Comparison of ENCODE assay signal across 8 cellular contexts in the genomic region with DNA sequence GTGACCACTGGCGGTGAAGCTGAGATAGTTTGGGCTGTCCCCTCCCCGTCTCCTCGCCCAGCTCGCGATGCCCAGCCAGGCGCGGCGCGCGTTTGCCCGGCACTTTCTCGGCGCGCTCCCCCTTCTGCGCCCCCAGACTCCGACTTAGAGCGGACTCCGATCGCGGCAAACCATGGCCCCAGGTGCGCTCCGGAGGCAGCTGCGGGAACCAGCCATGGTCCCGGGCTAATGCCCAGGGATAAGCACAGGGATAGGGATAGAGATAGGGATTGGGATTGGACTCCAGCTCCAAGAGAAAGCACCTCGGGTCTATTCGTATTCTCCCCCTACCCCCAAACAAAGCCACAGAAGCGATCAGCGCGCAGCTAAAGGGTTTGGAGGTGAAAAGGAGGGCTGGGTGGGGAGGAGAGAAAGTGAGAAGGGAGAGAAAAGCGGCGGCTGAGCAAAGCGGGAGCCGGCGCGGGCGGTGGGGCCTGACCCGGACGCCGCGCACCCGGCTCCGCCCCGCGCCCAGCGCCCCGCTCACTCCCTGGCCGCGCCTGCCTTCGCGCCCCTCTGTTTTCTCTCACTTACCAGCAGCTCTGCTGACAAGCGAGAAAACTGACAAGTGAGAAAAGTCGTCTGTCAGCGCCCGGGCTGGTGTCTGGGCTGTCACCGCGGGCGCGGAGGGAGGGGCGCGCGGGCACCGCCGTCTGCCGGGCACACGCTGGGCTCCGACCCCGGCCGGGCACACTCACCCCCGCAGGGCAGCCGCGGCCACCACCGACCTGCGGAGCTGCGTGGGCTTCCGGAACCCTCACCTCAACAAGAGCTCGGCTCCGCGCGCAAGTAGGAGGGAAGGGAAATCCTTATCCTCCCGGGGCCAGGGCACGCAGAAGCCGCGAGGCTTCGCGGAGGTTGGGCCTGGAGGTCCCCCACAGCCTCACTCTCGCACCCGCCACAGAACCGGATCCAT. TPM values are rescaled to one million over a fixed set of nuclear protein-coding genes. Genes with fewer than 3 reads are reported as not detected.
DNase-seq lines count a peak whose midpoint lies in the region; ATAC-seq and TF ChIP-seq lines count a peak whose summit lies in the region.

A gene (minus strand): TSS at position 2 of the 955 bp plus-strand sequence.

- in situ Hi-C loops in GM13977 (cut with MboI; ENCODE audit: low pct_unique_long_range_greater_than_20kb, low sequenced_read_pairs, unreplicated experiment) (no loop called here), astrocyte of the spinal cord (cut with HindIII; ENCODE audit: low sequenced_read_pairs) (no loop called here), gastrocnemius medialis (cut with MboI; ENCODE audit: low sequenced_read_pairs in 4 of 4) (no loop called here)

- TF ChIP-seq CTCF in GM13977 (IDR thresholded peaks at IDR 0.05; ENCODE audit: extremely low read depth, insufficient read depth, missing control alignments) (no peak), astrocyte of the spinal cord (IDR thresholded peaks at IDR 0.05; ENCODE audit: low read depth, low read length) (no peak), gastrocnemius medialis (IDR thresholded peaks at IDR 0.05 in 4 of 5, conservative IDR thresholded peaks at IDR 0.05 in 1 of 5) (no peak)

- ATAC-seq in gastrocnemius medialis: no peak
- ATAC-seq in HG02884 (IDR thresholded peaks at IDR 0.05; ENCODE audit: unreplicated experiment): no peak
- ATAC-seq in HG03196 (IDR thresholded peaks at IDR 0.05; ENCODE audit: unreplicated experiment): no peak

- H3K36me3 ChIP-seq in iPS-18a (ENCODE audit: control insufficient read depth, low read depth, low read length) (no peaks in the 10 kb centered on the region), gastrocnemius medialis (no peaks in the 10 kb centered on the region)

- peak within 1 kb of the TSS; percentile 73 for H3K4me3 ChIP-seq in astrocyte of the spinal cord (ENCODE audit: low read depth, low read length)
- peak within 1 kb of the TSS; percentile 84 for H3K4me3 ChIP-seq in iPS-18a (ENCODE audit: low read length)
- peak within 1 kb of the TSS; percentile 21 to 45 (median 35) for H3K4me3 ChIP-seq in gastrocnemius medialis

- H3K9ac ChIP-seq in iPS-18a (ENCODE audit: low read length): no peak within 1 kb of the TSS

- H3K4me1 ChIP-seq in iPS-18a (ENCODE audit: control insufficient read depth, low read depth, low read length) (no peaks in the 10 kb centered on the region), gastrocnemius medialis (no peaks in the 10 kb centered on the region)

- intact Hi-C loops in gastrocnemius medialis (cut with DNase I; ENCODE audit: low total_unique reads): loop anchor here (10.0 kb wide), 1 partner anchor 186 kb away; no protein-coding TSS in a partner anchor

- H3K27ac ChIP-seq in iPS-18a (ENCODE audit: low read length): no peak within 1 kb of the TSS
- H3K27ac ChIP-seq in gastrocnemius medialis: peak within 1 kb of the TSS in 1 of 4 donors; percentile 40

- peak; percentile 29 for DNase-seq in GM13977 (ENCODE audit: low spot score)
- DNase-seq in astrocyte of the spinal cord (ENCODE audit: low read depth, low spot score): peak; percentile 40
- no peak for DNase-seq in gastrocnemius medialis
- DNase-seq in NOMO-1 treated with dmso at 0.1 percent for 144 hours (lab: John Stamatoyannopoulos, UW; ENCODE audit: unreplicated experiment): no peak
- no peak for DNase-seq in activated CD4-positive, alpha-beta T cell treated with anti-CD3 and anti-CD28 coated beads for 4 hours

- TF ChIP-seq POLR2A in gastrocnemius medialis (IDR thresholded peaks at IDR 0.05): no peak

- no peaks in the 10 kb centered on the region for H3K9me3 ChIP-seq in iPS-18a (ENCODE audit: control insufficient read depth, low read depth, low read length)
- H3K9me3 ChIP-seq in gastrocnemius medialis: no peaks in the 10 kb centered on the region

- H3K27me3 ChIP-seq in iPS-18a (ENCODE audit: control insufficient read depth, insufficient read depth, low read length) (peaks cover 77% of the 10 kb centered on the region), gastrocnemius medialis (peaks cover 9 to 24% (median 17%) of the 10 kb centered on the region in 3 donors)

RNA-seq across cellular contexts. Expression of the gene that starts here (rescaled TPM):
- total RNA-seq in gastrocnemius medialis: 1 to 10 TPM in 1 of 4 donors, under 1 TPM in 3; 0.46 to 1.2 (median 0.67) TPM

Comparison
In these comparisons a context has a peak if more than half of its experiments do, and no peak if none do; other contexts are left out.
1. DNase-seq: peak in GM13977 (single experiment) and astrocyte of the spinal cord (single experiment); none in gastrocnemius medialis (0 of 2), NOMO-1 treated with dmso at 0.1 percent for 144 hours (single experiment) and activated CD4-positive, alpha-beta T cell treated with anti-CD3 and anti-CD28 coated beads for 4 hours (0 of 2).
2. Peak in every context shown above with its lines, with median percentiles within 50 percentile points of each other: H3K4me3 ChIP-seq.